Comparison of ENCODE assay signal across 9 cellular contexts in the genomic region with DNA sequence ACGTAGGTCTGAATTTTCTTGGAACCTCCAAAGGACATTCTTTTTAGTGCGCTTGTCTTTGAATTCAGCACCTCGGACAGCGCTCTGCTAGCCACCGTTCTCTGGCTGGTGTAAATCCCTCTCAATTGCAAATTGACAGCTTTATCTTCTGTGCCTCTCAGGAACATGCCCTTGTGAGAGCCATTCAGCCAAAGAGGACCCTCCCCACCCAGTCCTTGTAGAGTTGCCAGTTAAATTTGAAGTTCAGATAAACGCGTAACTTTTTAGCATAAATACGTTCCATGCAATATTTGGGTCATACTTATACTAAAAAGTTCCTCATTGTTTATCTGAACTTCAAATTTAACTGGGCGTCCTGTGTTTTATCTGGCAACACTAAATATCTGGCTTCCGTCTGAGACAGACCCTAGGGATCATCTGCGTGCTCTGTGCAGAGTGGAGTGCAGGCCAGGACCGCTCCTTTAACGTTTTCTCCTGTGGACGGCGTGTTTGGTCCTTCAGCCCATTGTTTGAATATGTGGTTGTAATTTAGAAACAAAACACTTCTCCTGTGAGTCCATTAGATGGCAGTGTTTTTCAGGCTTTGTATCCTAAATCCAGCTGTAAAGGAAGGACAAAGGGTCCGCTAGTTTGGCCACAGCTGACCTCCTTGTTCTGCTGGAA. TPM values are rescaled to one million over a fixed set of nuclear protein-coding genes. Genes with fewer than 3 reads are reported as not detected.
A peak's percentile ranks its signal among the peaks of the same experiment; 100 is the strongest.
DNase-seq lines count a peak whose midpoint lies in the region; ATAC-seq, FAIRE-seq and TF ChIP-seq lines count a peak whose summit lies in the region.
"Had no signal": no experiment of that assay in that cellular context is flagged by ENCODE, and none has a peak within 500 bp of the region (broad histone marks: within the 10 kb centered on the region; RNA-seq: fewer than 3 reads in every experiment).

No MANE protein-coding gene starts in this region.

- H3K4me1 ChIP-seq in Caco-2 (no peaks in the 10 kb centered on the region), prostate gland (replicated peaks) (peaks cover 7% of the 10 kb centered on the region)

- no peak overlapping the region for H3K27ac Mint-ChIP-seq in Caco-2 (ENCODE audit: unreplicated experiment)
- no peak overlapping the region for H3K27ac Mint-ChIP-seq in activated naive CD4-positive, alpha-beta T cell treated with anti-CD3 and anti-CD28 coated beads for 36 hours
- H3K27ac Mint-ChIP-seq: activated B cell treated with CpG ODN at 0.5 μM for 24 hours had no signal

- no peaks in the 10 kb centered on the region for H3K36me3 ChIP-seq in Caco-2 (ENCODE audit: control insufficient read depth, insufficient read depth, low read length)
- no peaks in the 10 kb centered on the region for H3K36me3 ChIP-seq in prostate gland

- peak in 1 of 2 experiments; percentile 72 for DNase-seq in Caco-2
- peak; percentile 37 for DNase-seq in HT1080 (ENCODE audit: low read depth)
- DNase-seq in OCI-M1 (lab: John Stamatoyannopoulos, UW) = peak; percentile 76
- DNase-seq in activated naive CD4-positive, alpha-beta T cell treated with anti-CD3 and anti-CD28 coated beads for 36 hours = peak; percentile 67
- DNase-seq in Right ventricle myocardium superior = peak; percentile 63
- peak; percentile 70 for DNase-seq in prostate gland (ENCODE audit: low spot score)
- DNase-seq in GM12892 (ENCODE audit: insufficient read length) = no peak
- DNase-seq: activated B cell treated with CpG ODN at 0.5 μM for 24 hours had no signal

- H3K4me1 Mint-ChIP-seq in Caco-2 (ENCODE audit: low read depth, unreplicated experiment) = no peaks in the 10 kb centered on the region
- peaks cover 12% of the 10 kb centered on the region for H3K4me1 Mint-ChIP-seq in activated naive CD4-positive, alpha-beta T cell treated with anti-CD3 and anti-CD28 coated beads for 36 hours (ENCODE audit: low read depth)

- POLR2A ChIA-PET in Caco-2 (lab: Charles Lee) = interaction anchor here (0.5 kb wide), 1 partner anchor 61 kb away, joined by 3 read pairs; no protein-coding TSS in a partner anchor

- intact Hi-C loops in Caco-2 (cut with micrococcal nuclease; ENCODE audit: unreplicated experiment) = loop anchor here (2.0 kb wide), 1 partner anchor 108 kb away; no protein-coding TSS in a partner anchor
- intact Hi-C loops in activated naive CD4-positive, alpha-beta T cell treated with anti-CD3 and anti-CD28 coated beads for 36 hours (cut with micrococcal nuclease) = loop anchor here (2.0 kb wide), 1 partner anchor 192 kb away; the partner anchor contains the start of gene HES3
- intact Hi-C loops in Right ventricle myocardium superior (cut with DNase I) = loop anchor here (5.0 to 10.0 kb wide), 2 partner anchors 122 to 195 kb away; no protein-coding TSS in a partner anchor
- intact Hi-C loops in prostate gland (cut with DNase I) = loop anchor here (5.0 to 10.0 kb wide), 3 partner anchors 122 to 292 kb away; partner anchors contain the start of gene HES3

- ATAC-seq in Right ventricle myocardium superior (ENCODE audit: poor library complexity) = peak; percentile 69
- no peak for ATAC-seq in GM21619 (IDR thresholded peaks at IDR 0.05; ENCODE audit: unreplicated experiment)

- no TSS peak for BruUV-seq in Caco-2 (replicated peaks; lab: Mats Ljungman, UMichigan)

- H3K36me3 Mint-ChIP-seq in Caco-2 (ENCODE audit: insufficient read depth, unreplicated experiment) = peaks cover 8% of the 10 kb centered on the region
- peaks cover 26% of the 10 kb centered on the region for H3K36me3 Mint-ChIP-seq in activated naive CD4-positive, alpha-beta T cell treated with anti-CD3 and anti-CD28 coated beads for 36 hours (ENCODE audit: low read depth)

- H3K9me3 Mint-ChIP-seq in Caco-2 (ENCODE audit: unreplicated experiment) = no peaks in the 10 kb centered on the region
- H3K9me3 Mint-ChIP-seq in activated naive CD4-positive, alpha-beta T cell treated with anti-CD3 and anti-CD28 coated beads for 36 hours = no peaks in the 10 kb centered on the region
- H3K9me3 Mint-ChIP-seq: activated B cell treated with CpG ODN at 0.5 μM for 24 hours had no signal

- no peak overlapping the region for H3K4me3 Mint-ChIP-seq in Caco-2 (ENCODE audit: unreplicated experiment)
- H3K4me3 Mint-ChIP-seq in activated naive CD4-positive, alpha-beta T cell treated with anti-CD3 and anti-CD28 coated beads for 36 hours = no peak overlapping the region
- H3K4me3 Mint-ChIP-seq: activated B cell treated with CpG ODN at 0.5 μM for 24 hours had no signal

- CTCF ChIA-PET in Caco-2 (lab: Charles Lee) = interaction anchor here (0.6 to 1.5 kb wide), 6 partner anchors 19 to 1705 kb away, joined by 3 to 15 read pairs (median 4); no protein-coding TSS in a partner anchor
- CTCF ChIA-PET in activated naive CD4-positive, alpha-beta T cell treated with anti-CD3 and anti-CD28 coated beads for 36 hours (lab: Charles Lee) = interaction anchor here (1.2 kb wide), 1 partner anchor 11 kb away, joined by 3 read pairs; no protein-coding TSS in a partner anchor

- H3K27ac ChIP-seq in prostate gland = no peak overlapping the region

- H3K27me3 Mint-ChIP-seq in Caco-2 (ENCODE audit: insufficient read depth, unreplicated experiment) = no peaks in the 10 kb centered on the region
- H3K27me3 Mint-ChIP-seq in activated naive CD4-positive, alpha-beta T cell treated with anti-CD3 and anti-CD28 coated beads for 36 hours (ENCODE audit: low read depth) = no peaks in the 10 kb centered on the region
- H3K27me3 Mint-ChIP-seq: activated B cell treated with CpG ODN at 0.5 μM for 24 hours had no signal

- TF ChIP-seq POLR2A in prostate gland (IDR thresholded peaks at IDR 0.05) = no peak
- no peak for TF ChIP-seq POLR2A in GM12892 (IDR thresholded peaks at IDR 0.05; ENCODE audit: low read depth, low read length)

- no peak for FAIRE-seq in GM12892 (lab: Jason Lieb, UNC)

- no peaks in the 10 kb centered on the region for H3K27me3 ChIP-seq in Caco-2 (replicated peaks; ENCODE audit: control insufficient read depth, insufficient read depth, low read length)
- no peaks in the 10 kb centered on the region for H3K27me3 ChIP-seq in prostate gland (replicated peaks; ENCODE audit: insufficient read depth)

- H3K4me3 ChIP-seq in Caco-2 (ENCODE audit: low read depth, low read length) (no peak overlapping the region), prostate gland (no peak overlapping the region)

- 9% methylated on average over 16 of the region's 16 CpGs for WGBS in prostate gland

- peak; percentile 41 to 52 for TF ChIP-seq CTCF in Caco-2 (IDR thresholded peaks at IDR 0.05; ENCODE audit: insufficient read depth in 1 of 2, low read depth in 1 of 2, low read length in 1 of 2, severe bottlenecking in 1 of 2, unreplicated experiment in 1 of 2)
- TF ChIP-seq CTCF in prostate gland (IDR thresholded peaks at IDR 0.05) = peak in 3 of 4 experiments; percentile 44 to 58 (median 46)

- H3K9me3 ChIP-seq in Caco-2 (no peaks in the 10 kb centered on the region), prostate gland (no peaks in the 10 kb centered on the region)

RNA-seq across cellular contexts. Expression of gene KCNAB2, which starts 7.0 kb away (rescaled TPM):
- total RNA-seq in Caco-2 (2022) (9.6 and 11.0 TPM in 2 replicates), Right ventricle myocardium superior (21.2 TPM), prostate gland (1 to 10 TPM; 2.0 to 5.5 TPM)
- 31.6 and 34.1 TPM in 2 replicates for total RNA-seq in HT1080 (2014; rRNA removed; shearing (Covaris generic))
- polyA plus RNA-seq in HT1080 (2015; cell fraction: cytosol; rRNA removed) = 18.8 and 21.1 TPM in 2 replicates
- 24.7 and 26.5 TPM in 2 replicates for polyA plus RNA-seq in HT1080 (2015; cell fraction: nucleus; rRNA removed)
- total RNA-seq in activated naive CD4-positive, alpha-beta T cell treated with anti-CD3 and anti-CD28 coated beads for 36 hours = 100 to 1,000 TPM; 164 to 166 TPM
- 50.2 TPM for polyA plus RNA-seq in GM12892 (2012; ENCODE audit: missing spikeins)
